ENCODE assay signal across 20 cellular contexts in the genomic region with DNA sequence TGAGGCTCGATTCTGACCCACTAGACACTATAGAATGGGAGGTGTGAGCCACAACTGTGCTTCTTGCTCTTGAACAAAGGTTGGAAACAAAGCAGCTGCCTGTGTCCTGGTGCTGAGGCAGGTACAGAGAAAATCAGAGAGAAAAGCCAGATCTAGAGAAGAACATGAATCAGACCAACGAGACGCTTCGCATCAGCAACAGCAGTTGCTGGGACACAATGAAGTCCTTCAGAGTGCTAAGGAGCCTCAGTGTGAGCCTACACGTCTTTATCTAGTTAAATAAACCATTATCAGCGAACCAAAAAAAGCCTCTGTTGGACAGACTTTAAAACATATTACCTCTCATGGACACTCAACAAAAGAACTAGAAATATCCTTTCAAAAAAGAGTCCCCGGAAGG.
A peak's percentile ranks its signal among the peaks of the same experiment; 100 is the strongest.
DNase-seq lines count a peak whose midpoint lies in the region; ATAC-seq and TF ChIP-seq lines count a peak whose summit lies in the region.
"Had no signal": no experiment of that assay in that cellular context is flagged by ENCODE, and none has a peak within 500 bp of the region (broad histone marks: within the 10 kb centered on the region; RNA-seq: fewer than 3 reads in every experiment).

No MANE protein-coding gene starts in this region.

- CTCF ChIA-PET in PC-9 (lab: Charles Lee), result no interaction called here

- no TSS peak for BruUV-seq in PC-9 (replicated peaks; lab: Mats Ljungman, UMichigan)

- H3K27ac Mint-ChIP-seq in stimulated activated effector memory CD8-positive, alpha-beta T cell treated with anti-CD3 and anti-CD28 coated beads, Interleukin-12 subunit alpha, Interleukin-12 subunit beta, amount 100 ng/mL, for 72 hours, result peak overlapping the region; percentile 46
- H3K27ac Mint-ChIP-seq: activated T-helper 17 cell treated with anti-CD3 and anti-CD28 coated beads, Interleukin-2, amount 50 U/mL, for 72 hours; CD8-positive, alpha-beta T cell; GM23338; WTC11 had no signal

- H3K9me2 ChIP-seq in PC-9 (ENCODE audit: insufficient read depth), result no peaks in the 10 kb centered on the region

- H3K4me1 Mint-ChIP-seq in stimulated activated effector memory CD8-positive, alpha-beta T cell treated with anti-CD3 and anti-CD28 coated beads, Interleukin-12 subunit alpha, Interleukin-12 subunit beta, amount 100 ng/mL, for 72 hours, result peaks cover 8% of the 10 kb centered on the region
- H3K4me1 Mint-ChIP-seq: GM23338, WTC11 had no signal

- POLR2A ChIA-PET in PC-9 (lab: Charles Lee; ENCODE audit: unreplicated experiment), result no interaction called here

- peaks cover 4% of the 10 kb centered on the region; the same call in 1 of the 2 replicates for H3K36me3 ChIP-seq in PC-9 (ENCODE audit: low read depth)

- H3K4me3 Mint-ChIP-seq in stimulated activated effector memory CD8-positive, alpha-beta T cell treated with anti-CD3 and anti-CD28 coated beads, Interleukin-12 subunit alpha, Interleukin-12 subunit beta, amount 100 ng/mL, for 72 hours, result no peak overlapping the region
- H3K4me3 Mint-ChIP-seq: activated T-helper 17 cell treated with anti-CD3 and anti-CD28 coated beads, Interleukin-2, amount 50 U/mL, for 72 hours; CD8-positive, alpha-beta T cell; GM23338; WTC11 had no signal

- H2AFZ ChIP-seq in PC-9, result no peak overlapping the region
- H2AFZ ChIP-seq: GM23338 had no signal

- H4K20me1 ChIP-seq in PC-9 (ENCODE audit: insufficient read depth), result no peaks in the 10 kb centered on the region; the same call in 1 of the 2 replicates

- H3F3A ChIP-seq in PC-9 (ENCODE audit: insufficient read depth, low read depth), result no peaks in the 10 kb centered on the region

- H3K36me3 Mint-ChIP-seq in stimulated activated effector memory CD8-positive, alpha-beta T cell treated with anti-CD3 and anti-CD28 coated beads, Interleukin-12 subunit alpha, Interleukin-12 subunit beta, amount 100 ng/mL, for 72 hours, result peaks cover 71% of the 10 kb centered on the region

- no peak overlapping the region for H3K4me3 ChIP-seq in PC-9
- H3K4me3 ChIP-seq: GM23338, lung, thoracic aorta had no signal

- no peak for ATAC-seq in stimulated activated effector memory CD8-positive, alpha-beta T cell treated with anti-CD3 and anti-CD28 coated beads, Interleukin-12 subunit alpha, Interleukin-12 subunit beta, amount 100 ng/mL, for 72 hours
- ATAC-seq: CD8-positive, alpha-beta T cell; GM23338; WTC11 had no signal

- intact Hi-C loops in PC-9 (cut with micrococcal nuclease; ENCODE audit: unreplicated experiment), result no loop called here

- no peaks in the 10 kb centered on the region for H3K79me2 ChIP-seq in PC-9 (ENCODE audit: low read depth)

- H3K9me3 Mint-ChIP-seq in stimulated activated effector memory CD8-positive, alpha-beta T cell treated with anti-CD3 and anti-CD28 coated beads, Interleukin-12 subunit alpha, Interleukin-12 subunit beta, amount 100 ng/mL, for 72 hours, result no peaks in the 10 kb centered on the region
- H3K9me3 Mint-ChIP-seq: activated naive CD4-positive, alpha-beta T cell treated with anti-CD3 and anti-CD28 coated beads, Interleukin-2, amount 50 U/mL, for 72 hours; activated T-helper 17 cell treated with anti-CD3 and anti-CD28 coated beads, Interleukin-2, amount 50 U/mL, for 72 hours; CD8-positive, alpha-beta T cell; GM23338; WTC11 had no signal

- H3K9me3 ChIP-seq in PC-9 (ENCODE audit: insufficient read depth, low read depth), result no peaks in the 10 kb centered on the region
- H3K9me3 ChIP-seq: thoracic aorta had no signal

- DNase-seq in HT1080 (ENCODE audit: low read depth) (peak; percentile 44), amniotic epithelial cell (ENCODE audit: low read depth) (peak; percentile 27), kidney tubule cell (ENCODE audit: low spot score) (peak; percentile 32), DMS114 treated with DMSO at 0.1 percent for 48 hours (lab: John Stamatoyannopoulos, UW; ENCODE audit: unreplicated experiment) (no peak), SHP77 (lab: John Stamatoyannopoulos, UW) (no peak), PC-9 (no peak)
- DNase-seq in stimulated activated effector memory CD8-positive, alpha-beta T cell treated with anti-CD3 and anti-CD28 coated beads, Interleukin-12 subunit alpha, Interleukin-12 subunit beta, amount 100 ng/mL, for 72 hours (ENCODE audit: low spot score in 2 of 2), result no peak
- DNase-seq: activated CD4-positive, alpha-beta T cell treated with anti-CD3 and anti-CD28 coated beads, Interleukin-2, amount 50 U/mL, for 1 hour; aorta; CD8-positive, alpha-beta T cell; cerebellar nuclear complex; NCI-H526 treated with DMSO at 0.1 percent for 48 hours; stimulated activated CD4-positive, alpha-beta T cell treated with anti-CD3 and anti-CD28 coated beads, Interleukin-4, amount 100 ng/mL, for 1 hour; stimulated activated naive CD4-positive, alpha-beta T cell had no signal

- TF ChIP-seq CTCF in PC-9 (conservative IDR thresholded peaks at IDR 0.05), result no peak

- no peak overlapping the region for H3K27ac ChIP-seq in PC-9
- H3K27ac ChIP-seq: thoracic aorta had no signal

- no peaks in the 10 kb centered on the region for H3K4me1 ChIP-seq in PC-9 (replicated peaks; ENCODE audit: insufficient read depth)

- H3K27me3 ChIP-seq in PC-9 (ENCODE audit: insufficient read depth, low read depth), result no peaks in the 10 kb centered on the region

- no peak overlapping the region for H3K4me2 ChIP-seq in PC-9
- H3K4me2 ChIP-seq: GM23338 had no signal

Comparison
In these comparisons a context has a peak if more than half of its experiments do, and no peak if none do; other contexts are left out.
1. DNase-seq: peak in HT1080 (single experiment), amniotic epithelial cell (single experiment) and kidney tubule cell (single experiment); none in stimulated activated effector memory CD8-positive, alpha-beta T cell treated with anti-CD3 and anti-CD28 coated beads, Interleukin-12 subunit alpha, Interleukin-12 subunit beta, amount 100 ng/mL, for 72 hours (0 of 2), DMS114 treated with DMSO at 0.1 percent for 48 hours (single experiment), SHP77 (0 of 2) and PC-9 (0 of 2).